8 cellular contexts compared by ENCODE assay signal in the genomic region with DNA sequence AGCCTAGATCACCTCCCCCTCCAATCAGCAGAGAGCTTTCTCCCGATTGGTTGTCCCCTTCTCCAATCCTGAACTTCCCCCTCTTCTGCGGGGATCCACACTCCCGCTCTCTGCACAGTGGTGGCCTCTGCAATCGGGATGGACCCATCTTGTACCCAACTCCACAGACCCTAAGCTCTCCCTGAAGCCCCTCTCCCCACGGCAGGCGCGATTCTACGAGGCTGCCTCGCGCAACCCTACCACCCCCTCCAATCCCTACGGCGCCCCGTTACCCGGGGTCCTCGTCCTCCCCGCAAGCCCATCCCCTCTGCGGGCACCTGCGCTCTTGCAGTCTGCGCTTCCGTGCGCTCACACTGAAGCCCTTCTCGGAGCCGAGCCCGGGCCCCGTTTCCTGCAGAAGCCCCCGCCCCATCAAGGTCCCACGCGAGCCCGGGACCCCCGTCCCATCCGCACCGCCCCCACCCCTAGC. TPM values are rescaled to one million over a fixed set of nuclear protein-coding genes. Genes with fewer than 3 reads are reported as not detected.
DNase-seq lines count a peak whose midpoint lies in the region; ATAC-seq and TF ChIP-seq lines count a peak whose summit lies in the region.

No MANE protein-coding gene starts in this region.

- no peaks in the 10 kb centered on the region for H3K9me3 ChIP-seq in KOPT-K1 (ENCODE audit: insufficient read depth, low read length, poor library complexity, severe bottlenecking)

- peaks cover 3% of the 10 kb centered on the region for H3K27me3 Mint-ChIP-seq in activated T-helper 2 cell treated with anti-CD3 and anti-CD28 coated beads, Interferon-gamma antibody, Interleukin-2, Interleukin-4, amounts not matched to agents 10 μg/mL and 5 μg/mL and 100 μg/mL, durations not matched to agents 14 hours and 24 hours and 36 hours (ENCODE audit: low read depth)
- H3K27me3 Mint-ChIP-seq in nephron (ENCODE audit: low read depth), result no peaks in the 10 kb centered on the region
- no peaks in the 10 kb centered on the region for H3K27me3 Mint-ChIP-seq in stimulated activated naive CD8-positive, alpha-beta T cell treated with anti-CD3 and anti-CD28 coated beads, Interleukin-15, Interleukin-2, amounts not matched to agents 100 ng/mL and 50 ng/mL, for 24 hours

- H3K27ac Mint-ChIP-seq in activated T-helper 2 cell treated with anti-CD3 and anti-CD28 coated beads, Interferon-gamma antibody, Interleukin-2, Interleukin-4, amounts not matched to agents 10 μg/mL and 5 μg/mL and 100 μg/mL, durations not matched to agents 14 hours and 24 hours and 36 hours, result peak overlapping the region; percentile 82
- H3K27ac Mint-ChIP-seq in nephron, result peak overlapping the region; percentile 59 to 83 (median 76)
- peak overlapping the region; percentile 88 for H3K27ac Mint-ChIP-seq in stimulated activated naive CD8-positive, alpha-beta T cell treated with anti-CD3 and anti-CD28 coated beads, Interleukin-15, Interleukin-2, amounts not matched to agents 100 ng/mL and 50 ng/mL, for 24 hours

- intact Hi-C loops in activated T-helper 2 cell treated with anti-CD3 and anti-CD28 coated beads, Interferon-gamma antibody, Interleukin-2, Interleukin-4, amounts not matched to agents 10 μg/mL and 5 μg/mL and 100 μg/mL, durations not matched to agents 14 hours and 24 hours and 36 hours (cut with micrococcal nuclease), result loop anchor here (1.0 to 5.0 kb wide), 5 partner anchors 12 to 198 kb away; partner anchors contain the start of genes AP2S1 and ZC3H4

- H3K36me3 ChIP-seq in KOPT-K1 (ENCODE audit: insufficient read depth, low read length), result no peaks in the 10 kb centered on the region; the same call in 1 of the 2 replicates

- H3K36me3 Mint-ChIP-seq in activated T-helper 2 cell treated with anti-CD3 and anti-CD28 coated beads, Interferon-gamma antibody, Interleukin-2, Interleukin-4, amounts not matched to agents 10 μg/mL and 5 μg/mL and 100 μg/mL, durations not matched to agents 14 hours and 24 hours and 36 hours (ENCODE audit: low read depth), result no peaks in the 10 kb centered on the region
- peaks cover 3% of the 10 kb centered on the region for H3K36me3 Mint-ChIP-seq in nephron (ENCODE audit: low read depth)
- H3K36me3 Mint-ChIP-seq in stimulated activated naive CD8-positive, alpha-beta T cell treated with anti-CD3 and anti-CD28 coated beads, Interleukin-15, Interleukin-2, amounts not matched to agents 100 ng/mL and 50 ng/mL, for 24 hours (ENCODE audit: low read depth), result no peaks in the 10 kb centered on the region

- no peaks in the 10 kb centered on the region for H3K9me3 Mint-ChIP-seq in activated T-helper 2 cell treated with anti-CD3 and anti-CD28 coated beads, Interferon-gamma antibody, Interleukin-2, Interleukin-4, amounts not matched to agents 10 μg/mL and 5 μg/mL and 100 μg/mL, durations not matched to agents 14 hours and 24 hours and 36 hours
- no peaks in the 10 kb centered on the region for H3K9me3 Mint-ChIP-seq in nephron
- H3K9me3 Mint-ChIP-seq in stimulated activated naive CD8-positive, alpha-beta T cell treated with anti-CD3 and anti-CD28 coated beads, Interleukin-15, Interleukin-2, amounts not matched to agents 100 ng/mL and 50 ng/mL, for 24 hours, result no peaks in the 10 kb centered on the region

- DNase-seq in DMS114 treated with DMSO at 0.1 percent for 48 hours (lab: John Stamatoyannopoulos, UW; ENCODE audit: unreplicated experiment) (peak; percentile 81), RPMI7951 (ENCODE audit: low read depth) (peak; percentile 91), fibroblast of the aortic adventitia (ENCODE audit: low read depth) (peak; percentile 91)
- DNase-seq in activated T-helper 2 cell treated with anti-CD3 and anti-CD28 coated beads, Interferon-gamma antibody, Interleukin-2, Interleukin-4, amounts not matched to agents 10 μg/mL and 5 μg/mL and 100 μg/mL, durations not matched to agents 14 hours and 24 hours and 36 hours (ENCODE audit: low spot score), result peak; percentile 77

- TF ChIP-seq CTCF in fibroblast of the aortic adventitia (IDR thresholded peaks at IDR 0.05; ENCODE audit: insufficient read depth, low read length) (no peak), nephron (IDR thresholded peaks at IDR 0.05; ENCODE audit: unreplicated experiment in 3 of 3) (no peak)

- H3K27ac ChIP-seq in KOPT-K1 (ENCODE audit: low read depth, low read length, poor library complexity, severe bottlenecking), result peak overlapping the region; percentile 63

- ATAC-seq in GM21619 (IDR thresholded peaks at IDR 0.05; ENCODE audit: unreplicated experiment), result peak; percentile 41

- peaks cover 7% of the 10 kb centered on the region for H3K4me1 Mint-ChIP-seq in activated T-helper 2 cell treated with anti-CD3 and anti-CD28 coated beads, Interferon-gamma antibody, Interleukin-2, Interleukin-4, amounts not matched to agents 10 μg/mL and 5 μg/mL and 100 μg/mL, durations not matched to agents 14 hours and 24 hours and 36 hours (ENCODE audit: low read depth)
- peaks cover 5% of the 10 kb centered on the region for H3K4me1 Mint-ChIP-seq in nephron
- H3K4me1 Mint-ChIP-seq in stimulated activated naive CD8-positive, alpha-beta T cell treated with anti-CD3 and anti-CD28 coated beads, Interleukin-15, Interleukin-2, amounts not matched to agents 100 ng/mL and 50 ng/mL, for 24 hours (ENCODE audit: low read depth), result peaks cover 9% of the 10 kb centered on the region

- peak overlapping the region; percentile 79 for H3K4me3 ChIP-seq in fibroblast of the aortic adventitia (ENCODE audit: low read depth, low read length)

- H3K4me3 Mint-ChIP-seq in activated T-helper 2 cell treated with anti-CD3 and anti-CD28 coated beads, Interferon-gamma antibody, Interleukin-2, Interleukin-4, amounts not matched to agents 10 μg/mL and 5 μg/mL and 100 μg/mL, durations not matched to agents 14 hours and 24 hours and 36 hours (ENCODE audit: low read depth), result peak overlapping the region; percentile 87
- peak overlapping the region; percentile 96 to 99 (median 99) for H3K4me3 Mint-ChIP-seq in nephron
- H3K4me3 Mint-ChIP-seq in stimulated activated naive CD8-positive, alpha-beta T cell treated with anti-CD3 and anti-CD28 coated beads, Interleukin-15, Interleukin-2, amounts not matched to agents 100 ng/mL and 50 ng/mL, for 24 hours, result peak overlapping the region; percentile 96

RNA-seq across cellular contexts. Expression of gene TMEM160, which starts 0.5 kb away (rescaled TPM):
- total RNA-seq in RPMI7951 (2014; rRNA removed; shearing (Covaris generic)), result 49.0 and 61.2 TPM in 2 replicates
- 48.0 and 49.1 TPM in 2 replicates for total RNA-seq in activated T-helper 2 cell treated with anti-CD3 and anti-CD28 coated beads, Interferon-gamma antibody, Interleukin-2, Interleukin-4, amounts not matched to agents 10 μg/mL and 5 μg/mL and 100 μg/mL, durations not matched to agents 14 hours and 24 hours and 36 hours
- total RNA-seq in fibroblast of the aortic adventitia (ENCODE audit: low replicate concordance), result 21.0 and 43.1 TPM in 2 replicates

RNA-seq across cellular contexts. Expression of gene NPAS1, which starts 28.3 kb away (rescaled TPM):
- total RNA-seq in RPMI7951 (2014; rRNA removed; shearing (Covaris generic)), result not detected in 2 replicates
- total RNA-seq in activated T-helper 2 cell treated with anti-CD3 and anti-CD28 coated beads, Interferon-gamma antibody, Interleukin-2, Interleukin-4, amounts not matched to agents 10 μg/mL and 5 μg/mL and 100 μg/mL, durations not matched to agents 14 hours and 24 hours and 36 hours, result 0.25 TPM in 1 of 2 replicates, not detected in the other
- total RNA-seq in fibroblast of the aortic adventitia (ENCODE audit: low replicate concordance), result 0.49 and 2.1 TPM in 2 replicates

Comparison
In these comparisons a context has a peak if more than half of its experiments do, and no peak if none do; other contexts are left out.
1. Peak in every context shown above with its lines: DNase-seq, ATAC-seq, H3K4me3 ChIP-seq and H3K27ac ChIP-seq.